ENCODE assay signal across 2 cellular contexts in the genomic region with DNA sequence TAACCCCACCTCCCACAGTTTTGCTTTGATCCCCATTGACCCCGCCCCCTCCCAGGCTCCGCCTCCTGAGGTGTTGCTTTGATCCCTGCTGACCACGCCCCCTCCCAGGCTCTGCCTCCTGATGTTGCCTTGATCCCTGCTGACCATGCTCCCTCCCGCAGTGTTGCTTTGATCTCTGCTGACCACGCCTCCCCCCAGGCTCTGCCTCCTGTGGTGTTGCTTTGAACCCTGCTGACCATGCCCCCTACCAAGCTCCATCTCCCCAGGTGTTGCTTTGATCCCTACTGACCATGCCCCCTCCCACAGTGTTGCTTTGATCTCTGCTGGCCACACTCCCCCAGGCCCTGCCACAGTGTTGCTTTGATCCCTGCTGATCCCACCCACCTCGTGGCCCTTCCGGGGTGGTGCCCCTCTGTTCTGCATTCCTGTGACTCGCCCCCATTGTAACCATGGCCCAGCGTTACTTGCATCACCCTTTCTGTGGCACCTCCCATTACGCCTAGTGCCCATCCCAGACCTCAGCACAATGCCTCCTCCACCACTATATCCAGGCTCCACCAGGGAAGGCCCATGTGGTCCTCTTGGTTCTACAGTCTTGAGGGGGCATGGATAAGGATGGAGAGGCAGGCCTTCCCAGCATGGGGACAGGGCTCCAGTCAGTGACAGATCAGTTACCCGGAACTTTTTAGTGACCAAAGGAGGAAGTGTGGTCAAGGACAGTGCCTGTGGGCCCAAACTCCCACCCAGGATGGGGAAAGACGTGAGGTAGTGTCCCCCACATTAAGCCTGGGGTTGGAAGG.
TF ChIP-seq lines count a peak whose summit lies in the region.

No MANE protein-coding gene starts in this region.

TF ChIP-seq in GM23338, 12 proteins besides CTCF, POLR2A, EP300 and RAD21 (continued from another document):
- TF ChIP-seq EZH2phosphoT487 (IDR thresholded peaks at IDR 0.05; ENCODE audit: unreplicated experiment) (no peak), POLR2AphosphoS5 (IDR thresholded peaks at IDR 0.05; ENCODE audit: low read depth) (no peak), STAT1 (IDR thresholded peaks at IDR 0.05; ENCODE audit: unreplicated experiment) (no peak), CREB1 (CRISPR knock-in tag; IDR thresholded peaks at IDR 0.05; ENCODE audit: low read depth) (no peak), JUNB (IDR thresholded peaks at IDR 0.05; ENCODE audit: unreplicated experiment) (no peak), NANOG (IDR thresholded peaks at IDR 0.05; ENCODE audit: borderline replicate concordance) (no peak), ZNF331 (CRISPR knock-in tag; IDR thresholded peaks at IDR 0.05; ENCODE audit: low read depth) (no peak), ZNF114 (CRISPR knock-in tag; IDR thresholded peaks at IDR 0.05) (no peak)
- TF ChIP-seq, protein P1, sequence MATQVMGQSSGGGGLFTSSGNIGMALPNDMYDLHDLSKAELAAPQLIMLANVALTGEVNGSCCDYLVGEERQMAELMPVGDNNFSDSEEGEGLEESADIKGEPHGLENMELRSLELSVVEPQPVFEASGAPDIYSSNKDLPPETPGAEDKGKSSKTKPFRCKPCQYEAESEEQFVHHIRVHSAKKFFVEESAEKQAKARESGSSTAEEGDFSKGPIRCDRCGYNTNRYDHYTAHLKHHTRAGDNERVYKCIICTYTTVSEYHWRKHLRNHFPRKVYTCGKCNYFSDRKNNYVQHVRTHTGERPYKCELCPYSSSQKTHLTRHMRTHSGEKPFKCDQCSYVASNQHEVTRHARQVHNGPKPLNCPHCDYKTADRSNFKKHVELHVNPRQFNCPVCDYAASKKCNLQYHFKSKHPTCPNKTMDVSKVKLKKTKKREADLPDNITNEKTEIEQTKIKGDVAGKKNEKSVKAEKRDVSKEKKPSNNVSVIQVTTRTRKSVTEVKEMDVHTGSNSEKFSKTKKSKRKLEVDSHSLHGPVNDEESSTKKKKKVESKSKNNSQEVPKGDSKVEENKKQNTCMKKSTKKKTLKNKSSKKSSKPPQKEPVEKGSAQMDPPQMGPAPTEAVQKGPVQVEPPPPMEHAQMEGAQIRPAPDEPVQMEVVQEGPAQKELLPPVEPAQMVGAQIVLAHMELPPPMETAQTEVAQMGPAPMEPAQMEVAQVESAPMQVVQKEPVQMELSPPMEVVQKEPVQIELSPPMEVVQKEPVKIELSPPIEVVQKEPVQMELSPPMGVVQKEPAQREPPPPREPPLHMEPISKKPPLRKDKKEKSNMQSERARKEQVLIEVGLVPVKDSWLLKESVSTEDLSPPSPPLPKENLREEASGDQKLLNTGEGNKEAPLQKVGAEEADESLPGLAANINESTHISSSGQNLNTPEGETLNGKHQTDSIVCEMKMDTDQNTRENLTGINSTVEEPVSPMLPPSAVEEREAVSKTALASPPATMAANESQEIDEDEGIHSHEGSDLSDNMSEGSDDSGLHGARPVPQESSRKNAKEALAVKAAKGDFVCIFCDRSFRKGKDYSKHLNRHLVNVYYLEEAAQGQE (IDR thresholded peaks at IDR 0.05; ENCODE audit: unreplicated experiment) = no peak
- TF ChIP-seq, protein P2, sequence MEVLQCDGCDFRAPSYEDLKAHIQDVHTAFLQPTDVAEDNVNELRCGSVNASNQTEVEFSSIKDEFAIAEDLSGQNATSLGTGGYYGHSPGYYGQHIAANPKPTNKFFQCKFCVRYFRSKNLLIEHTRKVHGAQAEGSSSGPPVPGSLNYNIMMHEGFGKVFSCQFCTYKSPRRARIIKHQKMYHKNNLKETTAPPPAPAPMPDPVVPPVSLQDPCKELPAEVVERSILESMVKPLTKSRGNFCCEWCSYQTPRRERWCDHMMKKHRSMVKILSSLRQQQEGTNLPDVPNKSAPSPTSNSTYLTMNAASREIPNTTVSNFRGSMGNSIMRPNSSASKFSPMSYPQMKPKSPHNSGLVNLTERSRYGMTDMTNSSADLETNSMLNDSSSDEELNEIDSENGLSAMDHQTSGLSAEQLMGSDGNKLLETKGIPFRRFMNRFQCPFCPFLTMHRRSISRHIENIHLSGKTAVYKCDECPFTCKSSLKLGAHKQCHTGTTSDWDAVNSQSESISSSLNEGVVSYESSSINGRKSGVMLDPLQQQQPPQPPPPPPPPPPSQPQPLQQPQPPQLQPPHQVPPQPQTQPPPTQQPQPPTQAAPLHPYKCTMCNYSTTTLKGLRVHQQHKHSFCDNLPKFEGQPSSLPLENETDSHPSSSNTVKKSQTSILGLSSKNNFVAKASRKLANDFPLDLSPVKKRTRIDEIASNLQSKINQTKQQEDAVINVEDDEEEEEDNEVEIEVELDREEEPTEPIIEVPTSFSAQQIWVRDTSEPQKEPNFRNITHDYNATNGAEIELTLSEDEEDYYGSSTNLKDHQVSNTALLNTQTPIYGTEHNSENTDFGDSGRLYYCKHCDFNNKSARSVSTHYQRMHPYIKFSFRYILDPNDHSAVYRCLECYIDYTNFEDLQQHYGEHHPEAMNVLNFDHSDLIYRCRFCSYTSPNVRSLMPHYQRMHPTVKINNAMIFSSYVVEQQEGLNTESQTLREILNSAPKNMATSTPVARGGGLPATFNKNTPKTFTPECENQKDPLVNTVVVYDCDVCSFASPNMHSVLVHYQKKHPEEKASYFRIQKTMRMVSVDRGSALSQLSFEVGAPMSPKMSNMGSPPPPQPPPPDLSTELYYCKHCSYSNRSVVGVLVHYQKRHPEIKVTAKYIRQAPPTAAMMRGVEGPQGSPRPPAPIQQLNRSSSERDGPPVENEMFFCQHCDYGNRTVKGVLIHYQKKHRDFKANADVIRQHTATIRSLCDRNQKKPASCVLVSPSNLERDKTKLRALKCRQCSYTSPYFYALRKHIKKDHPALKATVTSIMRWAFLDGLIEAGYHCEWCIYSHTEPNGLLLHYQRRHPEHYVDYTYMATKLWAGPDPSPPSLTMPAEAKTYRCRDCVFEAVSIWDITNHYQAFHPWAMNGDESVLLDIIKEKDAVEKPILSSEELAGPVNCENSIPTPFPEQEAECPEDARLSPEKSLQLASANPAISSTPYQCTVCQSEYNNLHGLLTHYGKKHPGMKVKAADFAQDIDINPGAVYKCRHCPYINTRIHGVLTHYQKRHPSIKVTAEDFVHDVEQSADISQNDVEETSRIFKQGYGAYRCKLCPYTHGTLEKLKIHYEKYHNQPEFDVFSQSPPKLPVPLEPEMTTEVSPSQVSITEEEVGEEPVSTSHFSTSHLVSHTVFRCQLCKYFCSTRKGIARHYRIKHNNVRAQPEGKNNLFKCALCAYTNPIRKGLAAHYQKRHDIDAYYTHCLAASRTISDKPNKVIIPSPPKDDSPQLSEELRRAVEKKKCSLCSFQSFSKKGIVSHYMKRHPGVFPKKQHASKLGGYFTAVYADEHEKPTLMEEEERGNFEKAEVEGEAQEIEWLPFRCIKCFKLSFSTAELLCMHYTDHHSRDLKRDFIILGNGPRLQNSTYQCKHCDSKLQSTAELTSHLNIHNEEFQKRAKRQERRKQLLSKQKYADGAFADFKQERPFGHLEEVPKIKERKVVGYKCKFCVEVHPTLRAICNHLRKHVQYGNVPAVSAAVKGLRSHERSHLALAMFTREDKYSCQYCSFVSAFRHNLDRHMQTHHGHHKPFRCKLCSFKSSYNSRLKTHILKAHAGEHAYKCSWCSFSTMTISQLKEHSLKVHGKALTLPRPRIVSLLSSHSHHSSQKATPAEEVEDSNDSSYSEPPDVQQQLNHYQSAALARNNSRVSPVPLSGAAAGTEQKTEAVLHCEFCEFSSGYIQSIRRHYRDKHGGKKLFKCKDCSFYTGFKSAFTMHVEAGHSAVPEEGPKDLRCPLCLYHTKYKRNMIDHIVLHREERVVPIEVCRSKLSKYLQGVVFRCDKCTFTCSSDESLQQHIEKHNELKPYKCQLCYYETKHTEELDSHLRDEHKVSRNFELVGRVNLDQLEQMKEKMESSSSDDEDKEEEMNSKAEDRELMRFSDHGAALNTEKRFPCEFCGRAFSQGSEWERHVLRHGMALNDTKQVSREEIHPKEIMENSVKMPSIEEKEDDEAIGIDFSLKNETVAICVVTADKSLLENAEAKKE (CRISPR knock-in tag; IDR thresholded peaks at IDR 0.05) = no peak
TF ChIP-seq in GM23338: peak in this region for 0.

TF ChIP-seq in WTC11, 78 proteins besides CTCF, POLR2A, EP300 and RAD21 (continued from another document):
- TF ChIP-seq, protein P3, sequence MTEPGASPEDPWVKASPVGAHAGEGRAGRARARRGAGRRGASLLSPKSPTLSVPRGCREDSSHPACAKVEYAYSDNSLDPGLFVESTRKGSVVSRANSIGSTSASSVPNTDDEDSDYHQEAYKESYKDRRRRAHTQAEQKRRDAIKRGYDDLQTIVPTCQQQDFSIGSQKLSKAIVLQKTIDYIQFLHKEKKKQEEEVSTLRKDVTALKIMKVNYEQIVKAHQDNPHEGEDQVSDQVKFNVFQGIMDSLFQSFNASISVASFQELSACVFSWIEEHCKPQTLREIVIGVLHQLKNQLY (CRISPR knock-in tag; IDR thresholded peaks at IDR 0.05) = no peak
- TF ChIP-seq SP1 (CRISPR knock-in tag; conservative IDR thresholded peaks at IDR 0.05) = peak; percentile 34; the same call in 1 of the 2 replicates
- TF ChIP-seq, protein P4, sequence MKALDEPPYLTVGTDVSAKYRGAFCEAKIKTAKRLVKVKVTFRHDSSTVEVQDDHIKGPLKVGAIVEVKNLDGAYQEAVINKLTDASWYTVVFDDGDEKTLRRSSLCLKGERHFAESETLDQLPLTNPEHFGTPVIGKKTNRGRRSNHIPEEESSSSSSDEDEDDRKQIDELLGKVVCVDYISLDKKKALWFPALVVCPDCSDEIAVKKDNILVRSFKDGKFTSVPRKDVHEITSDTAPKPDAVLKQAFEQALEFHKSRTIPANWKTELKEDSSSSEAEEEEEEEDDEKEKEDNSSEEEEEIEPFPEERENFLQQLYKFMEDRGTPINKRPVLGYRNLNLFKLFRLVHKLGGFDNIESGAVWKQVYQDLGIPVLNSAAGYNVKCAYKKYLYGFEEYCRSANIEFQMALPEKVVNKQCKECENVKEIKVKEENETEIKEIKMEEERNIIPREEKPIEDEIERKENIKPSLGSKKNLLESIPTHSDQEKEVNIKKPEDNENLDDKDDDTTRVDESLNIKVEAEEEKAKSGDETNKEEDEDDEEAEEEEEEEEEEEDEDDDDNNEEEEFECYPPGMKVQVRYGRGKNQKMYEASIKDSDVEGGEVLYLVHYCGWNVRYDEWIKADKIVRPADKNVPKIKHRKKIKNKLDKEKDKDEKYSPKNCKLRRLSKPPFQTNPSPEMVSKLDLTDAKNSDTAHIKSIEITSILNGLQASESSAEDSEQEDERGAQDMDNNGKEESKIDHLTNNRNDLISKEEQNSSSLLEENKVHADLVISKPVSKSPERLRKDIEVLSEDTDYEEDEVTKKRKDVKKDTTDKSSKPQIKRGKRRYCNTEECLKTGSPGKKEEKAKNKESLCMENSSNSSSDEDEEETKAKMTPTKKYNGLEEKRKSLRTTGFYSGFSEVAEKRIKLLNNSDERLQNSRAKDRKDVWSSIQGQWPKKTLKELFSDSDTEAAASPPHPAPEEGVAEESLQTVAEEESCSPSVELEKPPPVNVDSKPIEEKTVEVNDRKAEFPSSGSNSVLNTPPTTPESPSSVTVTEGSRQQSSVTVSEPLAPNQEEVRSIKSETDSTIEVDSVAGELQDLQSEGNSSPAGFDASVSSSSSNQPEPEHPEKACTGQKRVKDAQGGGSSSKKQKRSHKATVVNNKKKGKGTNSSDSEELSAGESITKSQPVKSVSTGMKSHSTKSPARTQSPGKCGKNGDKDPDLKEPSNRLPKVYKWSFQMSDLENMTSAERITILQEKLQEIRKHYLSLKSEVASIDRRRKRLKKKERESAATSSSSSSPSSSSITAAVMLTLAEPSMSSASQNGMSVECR (CRISPR knock-in tag; IDR thresholded peaks at IDR 0.05; ENCODE audit: borderline replicate concordance) = no peak
- TF ChIP-seq MYBL2 (CRISPR knock-in tag; IDR thresholded peaks at IDR 0.05) = no peak
- TF ChIP-seq, protein P5, sequence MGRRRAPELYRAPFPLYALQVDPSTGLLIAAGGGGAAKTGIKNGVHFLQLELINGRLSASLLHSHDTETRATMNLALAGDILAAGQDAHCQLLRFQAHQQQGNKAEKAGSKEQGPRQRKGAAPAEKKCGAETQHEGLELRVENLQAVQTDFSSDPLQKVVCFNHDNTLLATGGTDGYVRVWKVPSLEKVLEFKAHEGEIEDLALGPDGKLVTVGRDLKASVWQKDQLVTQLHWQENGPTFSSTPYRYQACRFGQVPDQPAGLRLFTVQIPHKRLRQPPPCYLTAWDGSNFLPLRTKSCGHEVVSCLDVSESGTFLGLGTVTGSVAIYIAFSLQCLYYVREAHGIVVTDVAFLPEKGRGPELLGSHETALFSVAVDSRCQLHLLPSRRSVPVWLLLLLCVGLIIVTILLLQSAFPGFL (CRISPR knock-in tag; IDR thresholded peaks at IDR 0.05; ENCODE audit: borderline replicate concordance) = no peak
- no peak for TF ChIP-seq SMAD4 (CRISPR knock-in tag; IDR thresholded peaks at IDR 0.05)
- TF ChIP-seq NR3C1 (CRISPR knock-in tag; conservative IDR thresholded peaks at IDR 0.05; ENCODE audit: low read depth) = no peak
- peak; percentile 18; the same call in 1 of the 2 replicates for TF ChIP-seq ZNF423 (CRISPR knock-in tag; IDR thresholded peaks at IDR 0.05)
- no peak for TF ChIP-seq ZNF263 (CRISPR knock-in tag; IDR thresholded peaks at IDR 0.05; ENCODE audit: low read depth)
- TF ChIP-seq, protein P6, sequence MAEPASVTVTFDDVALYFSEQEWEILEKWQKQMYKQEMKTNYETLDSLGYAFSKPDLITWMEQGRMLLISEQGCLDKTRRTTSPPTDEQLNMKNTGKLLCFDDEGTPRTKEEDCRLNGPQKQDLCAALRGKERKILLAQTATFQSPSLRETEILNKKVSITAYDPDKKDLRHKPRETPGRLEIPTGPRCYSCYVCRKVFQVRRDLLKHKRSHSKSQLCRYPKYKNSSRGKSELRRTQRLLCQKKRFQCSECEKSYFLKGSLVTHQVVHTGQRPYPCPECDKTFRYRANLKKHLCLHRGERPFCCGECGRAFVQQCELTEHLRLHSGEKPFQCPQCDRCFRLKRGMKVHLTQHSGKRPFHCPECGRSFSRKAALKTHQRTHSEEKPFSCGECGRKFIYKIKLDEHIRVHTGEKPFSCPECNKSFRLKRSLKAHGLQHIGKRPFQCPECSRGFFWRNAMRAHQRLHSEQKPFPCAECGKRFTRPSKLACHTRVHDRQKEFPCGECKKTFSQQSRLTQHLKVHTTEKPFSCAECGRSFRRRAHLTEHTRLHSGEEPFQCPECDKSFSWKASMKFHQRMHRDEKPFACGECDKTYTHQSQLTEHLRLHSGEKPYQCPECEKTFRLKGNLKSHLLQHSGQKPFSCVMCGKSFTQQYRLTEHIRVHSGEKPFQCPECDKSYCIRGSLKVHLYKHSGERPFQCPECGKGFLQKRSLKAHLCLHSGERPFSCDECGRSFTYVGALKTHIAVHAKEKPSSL (CRISPR knock-in tag; conservative IDR thresholded peaks at IDR 0.05) = no peak
TF ChIP-seq in WTC11: peak in this region for 3.
